In genomic region chr19:1046117-1046626, GRCh38 we compare ENCODE assay signal across 1 cellular context.
TF ChIP-seq lines count a peak whose summit lies in the region.

No MANE protein-coding gene starts in this region.

TF ChIP-seq in HepG2, 621 proteins besides CTCF, POLR2A, EP300 and RAD21 (continued from another document and continues in another):
- TF ChIP-seq THAP9 (CRISPR knock-in tag; IDR thresholded peaks at IDR 0.05; ENCODE audit: borderline replicate concordance): 0 out of 2 replicates have a peak, but pooled peaks have one; percentile 46
- peak; percentile 17; the same call in 1 of the 2 replicates for TF ChIP-seq ETV5 (CRISPR knock-in tag; IDR thresholded peaks at IDR 0.05; ENCODE audit: borderline replicate concordance)
- TF ChIP-seq ZNF501 (CRISPR knock-in tag; IDR thresholded peaks at IDR 0.05): 0 out of 2 replicates have a peak, but pooled peaks have one; percentile 34
- peak; percentile 76 for TF ChIP-seq ZSCAN25 (CRISPR knock-in tag; IDR thresholded peaks at IDR 0.05)
- no peak for TF ChIP-seq THYN1 (CRISPR knock-in tag; IDR thresholded peaks at IDR 0.05; ENCODE audit: borderline replicate concordance, low read depth)
- TF ChIP-seq HBP1 (CRISPR knock-in tag; IDR thresholded peaks at IDR 0.05; ENCODE audit: low read depth): no peak
- peak; percentile 46 for TF ChIP-seq ZNF407 (CRISPR knock-in tag; IDR thresholded peaks at IDR 0.05; ENCODE audit: not compliant biosample characterization)
- peak; percentile 50; the same call in 1 of the 2 replicates for TF ChIP-seq ZBTB7A (CRISPR knock-in tag; IDR thresholded peaks at IDR 0.05)
- TF ChIP-seq HOMEZ (CRISPR knock-in tag; IDR thresholded peaks at IDR 0.05; ENCODE audit: low read depth): no peak; the same call in 1 of the 2 replicates
- TF ChIP-seq EED (CRISPR knock-in tag; IDR thresholded peaks at IDR 0.05): peak; percentile 52; the same call in 1 of the 2 replicates
- TF ChIP-seq IRX3 (CRISPR knock-in tag; IDR thresholded peaks at IDR 0.05; ENCODE audit: borderline replicate concordance, low read depth): no peak
- TF ChIP-seq USF2 (IDR thresholded peaks at IDR 0.05; ENCODE audit: low read depth, low read length): peak; percentile 41; the same call in 1 of the 2 replicates
- peak; percentile 84; the same call in 1 of the 2 replicates for TF ChIP-seq USF2 (CRISPR knock-in tag; IDR thresholded peaks at IDR 0.05; ENCODE audit: borderline replicate concordance)
- no peak for TF ChIP-seq TCF12 (IDR thresholded peaks at IDR 0.05)
- no peak for TF ChIP-seq TCF12 (CRISPR knock-in tag; IDR thresholded peaks at IDR 0.05)
- peak; percentile 51; the same call in 1 of the 2 replicates for TF ChIP-seq EEA1 (CRISPR knock-in tag; IDR thresholded peaks at IDR 0.05; ENCODE audit: borderline replicate concordance)
- TF ChIP-seq ZBTB14 (CRISPR knock-in tag; IDR thresholded peaks at IDR 0.05): no peak
- TF ChIP-seq HMG20B (CRISPR knock-in tag; conservative IDR thresholded peaks at IDR 0.05): no peak
- no peak for TF ChIP-seq ESRRA (CRISPR knock-in tag; IDR thresholded peaks at IDR 0.05; ENCODE audit: low read depth)
- no peak for TF ChIP-seq ZNF616 (CRISPR knock-in tag; IDR thresholded peaks at IDR 0.05; ENCODE audit: low read depth)
- TF ChIP-seq ZBTB43 (CRISPR knock-in tag; conservative IDR thresholded peaks at IDR 0.05): 0 out of 2 replicates have a peak, but pooled peaks have one; percentile 43
- no peak for TF ChIP-seq NR2C2 (CRISPR knock-in tag; IDR thresholded peaks at IDR 0.05; ENCODE audit: borderline replicate concordance)
- TF ChIP-seq MIER3 (CRISPR knock-in tag; IDR thresholded peaks at IDR 0.05; ENCODE audit: borderline replicate concordance): no peak
- TF ChIP-seq ELF1 (CRISPR knock-in tag; IDR thresholded peaks at IDR 0.05): no peak
- no peak for TF ChIP-seq KLF11 (CRISPR knock-in tag; IDR thresholded peaks at IDR 0.05)
- TF ChIP-seq MEF2D (CRISPR knock-in tag; IDR thresholded peaks at IDR 0.05): peak; percentile 67; the same call in 1 of the 2 replicates
- peak; percentile 66 for TF ChIP-seq ZNF18 (CRISPR knock-in tag; IDR thresholded peaks at IDR 0.05; ENCODE audit: insufficient replicate concordance)
- TF ChIP-seq ZNF337 (CRISPR knock-in tag; IDR thresholded peaks at IDR 0.05; ENCODE audit: borderline replicate concordance, low read depth): 0 out of 2 replicates have a peak, but pooled peaks have one; percentile 37
- TF ChIP-seq ATAD3A (CRISPR knock-in tag; IDR thresholded peaks at IDR 0.05): no peak
- no peak for TF ChIP-seq ZFP1 (CRISPR knock-in tag; IDR thresholded peaks at IDR 0.05)
- no peak for TF ChIP-seq ZBTB37 (CRISPR knock-in tag; IDR thresholded peaks at IDR 0.05)
